ENCODE assay signal across 15 cellular contexts in the genomic region with DNA sequence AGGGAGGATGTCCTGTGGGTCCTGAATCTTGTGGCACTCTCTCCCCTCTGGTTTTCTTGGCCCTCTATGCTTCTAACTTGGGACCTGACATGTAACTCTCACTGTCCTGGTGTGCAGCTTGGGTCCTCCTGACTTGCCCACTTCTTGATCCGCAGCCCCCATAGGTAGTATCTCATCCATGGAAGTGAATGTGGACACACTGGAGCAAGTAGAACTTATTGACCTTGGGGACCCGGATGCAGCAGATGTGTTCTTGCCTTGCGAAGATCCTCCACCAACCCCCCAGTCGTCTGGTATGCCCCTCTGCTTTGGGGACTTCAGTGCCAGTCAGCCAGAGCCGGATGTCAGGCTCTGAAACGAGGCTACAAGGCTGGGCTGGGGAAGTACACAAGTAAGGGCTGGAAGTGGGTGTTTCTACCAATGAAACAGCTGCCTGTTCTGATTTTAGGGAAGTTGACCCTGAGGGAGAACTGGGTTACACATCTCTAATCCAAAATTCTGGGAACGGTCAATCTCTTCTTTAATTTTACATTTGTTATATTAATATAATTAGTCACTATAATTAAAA. TPM values are rescaled to one million over a fixed set of nuclear protein-coding genes. Genes with fewer than 3 reads are reported as not detected.
DNase-seq lines count a peak whose midpoint lies in the region; ATAC-seq and TF ChIP-seq lines count a peak whose summit lies in the region.
"Had no signal": no experiment of that assay in that cellular context is flagged by ENCODE, and none has a peak within 500 bp of the region (broad histone marks: within the 10 kb centered on the region; RNA-seq: fewer than 3 reads in every experiment).

No MANE protein-coding gene starts in this region.

- peaks cover 12% of the 10 kb centered on the region for H3K36me3 Mint-ChIP-seq in WTC11
- H3K36me3 Mint-ChIP-seq in progenitor cell of endocrine pancreas (ENCODE audit: insufficient read depth): peaks cover 6% of the 10 kb centered on the region

- H3K4me1 Mint-ChIP-seq in WTC11: peaks cover 12% of the 10 kb centered on the region
- peaks cover 10% of the 10 kb centered on the region for H3K4me1 Mint-ChIP-seq in progenitor cell of endocrine pancreas (ENCODE audit: low read depth)

- DNase-seq in Kasumi-1 (lab: John Stamatoyannopoulos, UW): peak; percentile 75 to 77
- DNase-seq in dorsolateral prefrontal cortex: no peak
- peak; percentile 60 for DNase-seq in putamen (ENCODE audit: low spot score)
- DNase-seq in WTC11 (ENCODE audit: low spot score): no peak
- DNase-seq in NCI-H69 (lab: John Stamatoyannopoulos, UW): no peak
- no peak for DNase-seq in smooth muscle cell (lab: John Stamatoyannopoulos, UW; ENCODE audit: unreplicated experiment)
- DNase-seq in progenitor cell of endocrine pancreas (ENCODE audit: low spot score, unreplicated experiment): no peak
- DNase-seq: activated naive CD4-positive, alpha-beta T cell treated with anti-CD3 and anti-CD28 coated beads, Interleukin-2, amount 50 U/mL, for 16 hours; NCI-H187 treated with DMSO at 0.1 percent for 48 hours; Peyer's patch had no signal

- no peak for ATAC-seq in WTC11
- ATAC-seq: activated CD4-positive, CD25-positive, alpha-beta regulatory T cell treated with anti-CD3 and anti-CD28 coated beads, Interleukin-2, amount 50 U/mL, for 24 hours had no signal

- peaks cover 31 to 60% (median 49%) of the 10 kb centered on the region in 11 experiments for H3K27me3 ChIP-seq in BLaER1 treated with 17β-estradiol and CSF1 and Interleukin-3, amounts not matched to agents 10 nM and 100 nM
- no peaks in the 10 kb centered on the region for H3K27me3 ChIP-seq in dorsolateral prefrontal cortex
- H3K27me3 ChIP-seq in smooth muscle cell (ENCODE audit: low read depth): peaks cover 39% of the 10 kb centered on the region
- H3K27me3 ChIP-seq: Peyer's patch had no signal

- H3K9me3 ChIP-seq in BLaER1 treated with 17β-estradiol and CSF1 and Interleukin-3, amounts not matched to agents 10 nM and 100 nM (replicated peaks in 1 of 11): peaks cover 0 to 9% (median 0%) of the 10 kb centered on the region in 11 experiments; a peak in 2 of 22 replicates
- H3K9me3 ChIP-seq in smooth muscle cell (replicated peaks; ENCODE audit: low read depth): no peaks in the 10 kb centered on the region
- H3K9me3 ChIP-seq: Peyer's patch had no signal

- no peak overlapping the region for H2AFZ ChIP-seq in smooth muscle cell (ENCODE audit: low read depth)
- H2AFZ ChIP-seq: hepatocyte had no signal

- peak overlapping the region in 2 of 11 experiments; percentile 5 to 34; a peak in 2 of 22 replicates for H3K27ac ChIP-seq in BLaER1 treated with 17β-estradiol and CSF1 and Interleukin-3, amounts not matched to agents 10 nM and 100 nM
- H3K27ac ChIP-seq in dorsolateral prefrontal cortex (peak overlapping the region; percentile 89 to 100 (median 99)), smooth muscle cell (ENCODE audit: low read depth) (no peak overlapping the region)
- H3K27ac ChIP-seq: hepatocyte had no signal

- H3K36me3 ChIP-seq in BLaER1 treated with 17β-estradiol and CSF1 and Interleukin-3, amounts not matched to agents 10 nM and 100 nM: peaks cover 0 to 17% (median 0%) of the 10 kb centered on the region in 11 experiments; a peak in 4 of 22 replicates
- no peaks in the 10 kb centered on the region for H3K36me3 ChIP-seq in smooth muscle cell (ENCODE audit: low read depth)

- intact Hi-C loops in dorsolateral prefrontal cortex (cut with DNase I): no loop called here

- H3K79me2 ChIP-seq in smooth muscle cell (ENCODE audit: low read depth): no peaks in the 10 kb centered on the region
- H3K79me2 ChIP-seq: hepatocyte had no signal

- no peak overlapping the region for H3K4me3 ChIP-seq in BLaER1 treated with 17β-estradiol and CSF1 and Interleukin-3, amounts not matched to agents 10 nM and 100 nM
- peak overlapping the region; percentile 65 to 97 (median 89) for H3K4me3 ChIP-seq in dorsolateral prefrontal cortex
- H3K4me3 ChIP-seq in smooth muscle cell: no peak overlapping the region
- H3K4me3 ChIP-seq: hepatocyte had no signal

- H3K4me2 ChIP-seq in BLaER1 treated with 17β-estradiol and CSF1 and Interleukin-3, amounts not matched to agents 10 nM and 100 nM: peak overlapping the region in 10 of 11 experiments; percentile 25 to 99 (median 77); a peak in 18 of 22 replicates
- no peak overlapping the region for H3K4me2 ChIP-seq in smooth muscle cell
- H3K4me2 ChIP-seq: hepatocyte had no signal

- TF ChIP-seq CTCF in dorsolateral prefrontal cortex (IDR thresholded peaks at IDR 0.05 in 54 of 56, conservative IDR thresholded peaks at IDR 0.05 in 2 of 56; ENCODE audit: low read depth in 1 of 56, partially characterized antibody in 56 of 56) (no peak), WTC11 (IDR thresholded peaks at IDR 0.05) (no peak), smooth muscle cell (IDR thresholded peaks at IDR 0.05; ENCODE audit: borderline replicate concordance, insufficient read depth, poor library complexity, severe bottlenecking) (no peak), progenitor cell of endocrine pancreas (IDR thresholded peaks at IDR 0.05; ENCODE audit: unreplicated experiment) (no peak)

- peaks cover 0 to 31% (median 0%) of the 10 kb centered on the region in 11 experiments; a peak in 5 of 22 replicates for H4K20me1 ChIP-seq in BLaER1 treated with 17β-estradiol and CSF1 and Interleukin-3, amounts not matched to agents 10 nM and 100 nM
- H4K20me1 ChIP-seq in smooth muscle cell (ENCODE audit: low read depth): no peaks in the 10 kb centered on the region

- H3K27me3 Mint-ChIP-seq in WTC11 (ENCODE audit: low read depth): peaks cover 19% of the 10 kb centered on the region
- H3K27me3 Mint-ChIP-seq in progenitor cell of endocrine pancreas: peaks cover 6% of the 10 kb centered on the region

- H3K9ac ChIP-seq in BLaER1 treated with 17β-estradiol and CSF1 and Interleukin-3, amounts not matched to agents 10 nM and 100 nM: no peak overlapping the region
- H3K9ac ChIP-seq in smooth muscle cell (ENCODE audit: low read depth): no peak overlapping the region

- CTCF ChIA-PET in WTC11 (lab: Charles Lee): interaction anchor here (2.8 to 3.5 kb wide), 3 partner anchors 16 to 46 kb away, joined by 10 to 56 read pairs (median 13); a partner anchor contains a TSS

- WGBS in smooth muscle cell (ENCODE audit: low lambda C conversion rate): 93% methylated on average over 7 of the region's 7 CpGs

- peaks cover 21 to 47% (median 40%) of the 10 kb centered on the region in 10 experiments for H3K4me1 ChIP-seq in BLaER1 treated with 17β-estradiol and CSF1 and Interleukin-3, amounts not matched to agents 10 nM and 100 nM
- no peaks in the 10 kb centered on the region for H3K4me1 ChIP-seq in smooth muscle cell (ENCODE audit: low read depth)

- H3K27ac Mint-ChIP-seq in WTC11 (no peak overlapping the region), progenitor cell of endocrine pancreas (no peak overlapping the region)
- H3K27ac Mint-ChIP-seq: type B pancreatic cell had no signal

- H3K4me3 Mint-ChIP-seq in WTC11: no peak overlapping the region
- H3K4me3 Mint-ChIP-seq in progenitor cell of endocrine pancreas (ENCODE audit: low read depth): no peak overlapping the region

- H3F3A ChIP-seq in smooth muscle cell (ENCODE audit: low read depth): no peaks in the 10 kb centered on the region

- POLR2A ChIA-PET in WTC11 (lab: Charles Lee): no interaction called here

- H3K9me3 Mint-ChIP-seq in WTC11 (no peaks in the 10 kb centered on the region), progenitor cell of endocrine pancreas (ENCODE audit: low read depth) (no peaks in the 10 kb centered on the region)
- H3K9me3 Mint-ChIP-seq: type B pancreatic cell had no signal

RNA-seq across cellular contexts. Expression of a gene that starts 0.6 kb away (rescaled TPM):
- total RNA-seq in dorsolateral prefrontal cortex (1,000 to 10,000 TPM in 2 of 120 experiments, 100 to 1,000 TPM in 118; 113 to 1,403 (median 322) TPM), WTC11 (2021) (58.7 to 65.8 TPM (median 61.1 TPM) in 3 replicates), smooth muscle cell (5.9 and 6.4 TPM in 2 replicates), progenitor cell of endocrine pancreas (22.0 and 23.2 TPM in 2 replicates)
- polyA plus RNA-seq in smooth muscle cell: 2.9 and 11.0 TPM in 2 replicates

RNA-seq across cellular contexts. Expression of a gene that starts 7.2 kb away (rescaled TPM):
- 100 to 1,000 TPM in 6 of 120 experiments, 10 to 100 TPM in 114; 56.0 to 148 (median 76.4) TPM for total RNA-seq in dorsolateral prefrontal cortex
- 63.7 to 67.7 TPM (median 67.7 TPM) in 3 replicates for total RNA-seq in WTC11 (2021)
- 90.7 and 99.5 TPM in 2 replicates for total RNA-seq in smooth muscle cell
- polyA plus RNA-seq in smooth muscle cell: 169 and 206 TPM in 2 replicates
- total RNA-seq in progenitor cell of endocrine pancreas: 85.1 and 87.7 TPM in 2 replicates

RNA-seq across cellular contexts. Expression of a gene that starts 30.6 kb away (rescaled TPM):
- 10 to 100 TPM in 83 of 120 experiments, 1 to 10 TPM in 37; 1.0 to 82.8 (median 15.3) TPM for total RNA-seq in dorsolateral prefrontal cortex
- total RNA-seq in WTC11 (2021): 0.37 to 0.85 TPM in 2 of 3 replicates, not detected in the other
- not detected in 2 replicates for total RNA-seq in smooth muscle cell
- polyA plus RNA-seq in smooth muscle cell: 0.06 TPM in 1 of 2 replicates, not detected in the other
- total RNA-seq in progenitor cell of endocrine pancreas: not detected in 2 replicates
- total RNA-seq: hepatocyte, HT1080, Peyer's patch had no signal
- polyA plus RNA-seq: hepatocyte had no signal

RNA-seq across cellular contexts. Expression of a gene that starts 45.8 kb away (rescaled TPM):
- 10 to 100 TPM; 19.5 to 49.7 (median 29.3) TPM for total RNA-seq in dorsolateral prefrontal cortex
- total RNA-seq in WTC11 (2021): 15.4 to 20.1 TPM (median 16.4 TPM) in 3 replicates
- 14.5 and 15.2 TPM in 2 replicates for total RNA-seq in smooth muscle cell
- 17.0 and 24.7 TPM in 2 replicates for polyA plus RNA-seq in smooth muscle cell
- 31.1 and 31.9 TPM in 2 replicates for total RNA-seq in progenitor cell of endocrine pancreas

Comparison
In these comparisons a context has a peak if more than half of its experiments do, and no peak if none do; other contexts are left out.
1. H3K4me3 ChIP-seq: peak in dorsolateral prefrontal cortex (59 of 59); none in BLaER1 treated with 17β-estradiol and CSF1 and Interleukin-3, amounts not matched to agents 10 nM and 100 nM (0 of 10) and smooth muscle cell (single experiment).
2. DNase-seq: peak in Kasumi-1 (2 of 2) and putamen (single experiment); none in dorsolateral prefrontal cortex (0 of 10), WTC11 (single experiment), NCI-H69 (single experiment), smooth muscle cell (single experiment) and progenitor cell of endocrine pancreas (single experiment).